In genomic region chr9:124940521-124940893, GRCh38 we compare ENCODE assay signal across 8 cellular contexts. TPM values are rescaled to one million over a fixed set of nuclear protein-coding genes. Genes with fewer than 3 reads are reported as not detected.
A peak's percentile ranks its signal among the peaks of the same experiment; 100 is the strongest.
DNase-seq lines count a peak whose midpoint lies in the region; ATAC-seq and TF ChIP-seq lines count a peak whose summit lies in the region.

No MANE protein-coding gene starts in this region.

- peaks cover 0 to 25% (median 3%) of the 10 kb centered on the region in 3 donors for H3K4me1 ChIP-seq in gastroesophageal sphincter

- H3K27me3 ChIP-seq in gastroesophageal sphincter: no peaks in the 10 kb centered on the region

- H3K4me3 Mint-ChIP-seq in T-helper 17 cell: peak overlapping the region; percentile 96

- TF ChIP-seq POLR2A in gastroesophageal sphincter (IDR thresholded peaks at IDR 0.05): no peak

- H3K4me1 Mint-ChIP-seq in T-helper 17 cell: peaks cover 22% of the 10 kb centered on the region

- peak overlapping the region; percentile 69 to 82 for H3K4me3 ChIP-seq in gastroesophageal sphincter
- H3K4me3 ChIP-seq in retinal pigment epithelial cell (ENCODE audit: low read length): peak overlapping the region; percentile 71

- ATAC-seq in GM19395 (IDR thresholded peaks at IDR 0.05; ENCODE audit: unreplicated experiment): peak; percentile 50
- peak; percentile 29 for ATAC-seq in HG03378 (IDR thresholded peaks at IDR 0.05; ENCODE audit: unreplicated experiment)
- peak; percentile 4 for ATAC-seq in T-helper 17 cell
- ATAC-seq in gastroesophageal sphincter: no peak

- peaks cover 4% of the 10 kb centered on the region for H3K36me3 Mint-ChIP-seq in T-helper 17 cell (ENCODE audit: low read depth)

- H3K9me3 ChIP-seq in T-helper 17 cell (ENCODE audit: control insufficient read depth, low read length, poor library complexity, severe bottlenecking) (no peaks in the 10 kb centered on the region), gastroesophageal sphincter (no peaks in the 10 kb centered on the region)

- peaks cover 0 to 31% of the 10 kb centered on the region in 2 donors for H3K36me3 ChIP-seq in gastroesophageal sphincter

- DNase-seq in DMS79 treated with DMSO at 0.1 percent for 48 hours (lab: John Stamatoyannopoulos, UW): peak; percentile 66
- no peak for DNase-seq in T-helper 17 cell
- DNase-seq in retinal pigment epithelial cell (ENCODE audit: low read depth): no peak
- no peak for DNase-seq in NCI-H2227 (lab: John Stamatoyannopoulos, UW; ENCODE audit: unreplicated experiment)
- no peak for DNase-seq in activated gamma-delta T cell (lab: John Stamatoyannopoulos, UW)

- peak overlapping the region; percentile 85 to 99 (median 96) for H3K27ac ChIP-seq in gastroesophageal sphincter

- WGBS in gastroesophageal sphincter (ENCODE audit: low coverage in 1 of 2), 2 donors: 0% methylated on average over 5 of the region's 17 CpGs; no CpG with 5 or more reads in 1 of the 2 donors

- H3K27me3 Mint-ChIP-seq in T-helper 17 cell: no peaks in the 10 kb centered on the region

- H3K27ac Mint-ChIP-seq in T-helper 17 cell: peak overlapping the region; percentile 97

- TF ChIP-seq CTCF in gastroesophageal sphincter (IDR thresholded peaks at IDR 0.05): no peak
- TF ChIP-seq CTCF in retinal pigment epithelial cell (conservative IDR thresholded peaks at IDR 0.05; ENCODE audit: low read depth, low read length): no peak

- TF ChIP-seq EP300 in gastroesophageal sphincter (IDR thresholded peaks at IDR 0.05): no peak

RNA-seq across cellular contexts. Expression of gene GOLGA1, which starts 0.4 kb away (rescaled TPM):
- total RNA-seq in T-helper 17 cell: 10 to 100 TPM; 21.1 to 28.6 TPM
- 10 to 100 TPM; 21.3 to 42.5 (median 31.9) TPM for total RNA-seq in gastroesophageal sphincter
